ENCODE assay signal across 6 cellular contexts in the genomic region with DNA sequence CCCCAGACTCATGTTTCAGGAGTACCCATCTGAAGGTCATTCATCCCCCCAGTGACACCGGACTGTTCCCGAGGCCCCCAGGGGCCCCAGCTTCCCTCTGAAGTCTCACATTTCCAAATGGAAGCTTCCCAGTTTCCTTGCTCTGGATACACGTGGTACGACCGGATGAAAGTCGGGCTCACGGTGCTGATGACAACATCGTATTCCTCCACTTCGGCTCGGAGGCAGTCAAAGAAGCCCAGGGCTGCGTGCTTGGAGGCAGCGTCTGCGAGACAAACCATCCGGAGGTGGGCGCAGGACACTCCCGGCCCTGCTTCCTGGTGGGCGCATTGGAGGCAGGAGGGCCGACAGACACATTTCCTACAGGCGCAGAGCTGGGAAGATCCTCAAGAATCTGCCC. TPM values are rescaled to one million over a fixed set of nuclear protein-coding genes. Genes with fewer than 3 reads are reported as not detected.
"Had no signal": no experiment of that assay in that cellular context is flagged by ENCODE, and none has a peak within 500 bp of the region (broad histone marks: within the 10 kb centered on the region; RNA-seq: fewer than 3 reads in every experiment).

No MANE protein-coding gene starts in this region.

- H2AFZ ChIP-seq: GM23338 had no signal

- DNase-seq: H9, HCEC 1CT, IMR-90 had no signal

- H3K4me3 ChIP-seq: GM23338 had no signal

- H3K4me2 ChIP-seq: GM23338 had no signal

- H3K27ac Mint-ChIP-seq: GM23338 had no signal

- H3K4me3 Mint-ChIP-seq: GM23338, H9 had no signal

RNA-seq across cellular contexts. Expression of gene DHRS7C, which starts 18.7 kb away (rescaled TPM):
- total RNA-seq: GM23338, H1, H9, HT-29, IMR-90 had no signal
- polyA plus RNA-seq: GM23338, H1, IMR-90 had no signal

RNA-seq across cellular contexts. Expression of gene GSG1L2, which starts 49.2 kb away (rescaled TPM):
- total RNA-seq: GM23338, H1, H9, HT-29, IMR-90 had no signal
- polyA plus RNA-seq: GM23338, H1, IMR-90 had no signal

RNA-seq across cellular contexts. Expression of gene GLP2R, which starts 53.1 kb away (rescaled TPM):
- total RNA-seq: GM23338, H1, H9, HT-29, IMR-90 had no signal
- polyA plus RNA-seq: GM23338, H1 had no signal
